In the genomic region with DNA sequence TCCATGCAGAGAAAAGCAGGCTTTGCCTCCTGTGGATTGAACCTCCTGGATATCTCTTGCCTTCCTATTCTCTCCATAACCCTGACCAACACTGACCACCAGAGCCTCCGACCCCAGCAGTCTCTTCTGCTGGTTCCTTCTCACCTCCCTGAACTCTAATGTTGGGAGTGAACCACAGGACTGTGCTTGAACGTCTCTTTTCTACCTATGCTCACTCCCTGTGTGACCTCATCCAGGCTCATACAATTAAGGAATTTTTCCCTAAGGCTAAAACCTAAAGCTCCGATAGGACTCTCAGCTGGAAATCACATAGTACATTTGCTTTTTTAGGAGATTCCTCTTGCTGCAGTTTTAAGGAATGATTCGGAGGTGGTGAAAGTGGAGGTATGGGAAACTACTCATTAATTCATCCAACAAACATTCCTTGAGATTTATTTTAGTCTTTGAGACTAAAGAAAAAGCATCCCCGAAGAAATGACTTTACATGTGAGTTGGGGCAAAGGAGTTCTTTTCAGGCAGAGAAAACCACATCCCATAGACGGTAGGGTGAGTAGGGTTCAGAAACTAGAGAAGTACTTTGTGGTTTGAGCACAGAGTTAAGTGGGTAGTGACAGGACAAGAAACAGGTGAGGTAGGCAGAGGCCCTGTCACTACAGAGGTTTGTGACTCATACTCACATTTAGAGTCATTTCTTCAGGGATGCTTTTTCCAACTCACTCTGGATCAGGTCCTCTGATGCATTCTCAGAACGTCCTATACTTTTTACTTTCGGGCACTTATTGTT, we compare ENCODE assay signal across 9 cellular contexts. TPM values are rescaled to one million over a fixed set of nuclear protein-coding genes. Genes with fewer than 3 reads are reported as not detected.
DNase-seq lines count a peak whose midpoint lies in the region; ATAC-seq, FAIRE-seq and TF ChIP-seq lines count a peak whose summit lies in the region.
"Had no signal": no experiment of that assay in that cellular context is flagged by ENCODE, and none has a peak within 500 bp of the region (broad histone marks: within the 10 kb centered on the region; RNA-seq: fewer than 3 reads in every experiment).

No MANE protein-coding gene starts in this region.

- H3K9me3 ChIP-seq in HepG2 (ENCODE audit: low read length) = no peaks in the 10 kb centered on the region

- CTCF ChIA-PET in HepG2 (lab: Yijun Ruan, JAX; ENCODE audit: low intra/inter-chr PET ratio, low total read pairs) = no interaction called here

- TF ChIP-seq EP300 in HepG2 (IDR thresholded peaks at IDR 0.05; ENCODE audit: low read depth in 2 of 2, low read length in 2 of 2) = no peak
- no peak for TF ChIP-seq EP300 in HepG2 (CRISPR knock-in tag; IDR thresholded peaks at IDR 0.05; ENCODE audit: borderline replicate concordance)

- no peak overlapping the region for H2AFZ ChIP-seq in HepG2 (ENCODE audit: low read length)

- H3K79me2 ChIP-seq in HepG2 (ENCODE audit: insufficient read depth, low read length) = no peaks in the 10 kb centered on the region

- no peaks in the 10 kb centered on the region for H3K4me1 ChIP-seq in HepG2 (ENCODE audit: insufficient read depth, low read length)

- H3K27me3 ChIP-seq in HepG2 (ENCODE audit: control insufficient read depth in 1 of 2, insufficient read depth in 2 of 2, low read length in 2 of 2) = no peaks in the 10 kb centered on the region

- ATAC-seq in GM18858 (IDR thresholded peaks at IDR 0.05; ENCODE audit: unreplicated experiment) (peak; percentile 100), GM21576 (IDR thresholded peaks at IDR 0.05; ENCODE audit: unreplicated experiment) (peak; percentile 96), HG03460 (IDR thresholded peaks at IDR 0.05; ENCODE audit: unreplicated experiment) (peak; percentile 97), HepG2 (no peak)

- H3K4me3 ChIP-seq in epithelial cell of esophagus (ENCODE audit: low read length) (no peak overlapping the region), HepG2 (replicated peaks in 1 of 3; ENCODE audit: insufficient read depth in 1 of 3, low read depth in 2 of 3, low read length in 3 of 3) (no peak overlapping the region)

- POLR2A ChIA-PET in HepG2 (lab: Yijun Ruan, JAX) = no interaction called here

- DNase-seq in epithelial cell of esophagus (ENCODE audit: low read depth) = peak; percentile 21
- DNase-seq in HepG2 (ENCODE audit: low spot score) = no peak
- no peak for DNase-seq in AG08395 (ENCODE audit: low spot score)
- DNase-seq in A172 (ENCODE audit: low spot score) = no peak
- DNase-seq in NOMO-1 (lab: John Stamatoyannopoulos, UW; ENCODE audit: unreplicated experiment in 2 of 2) = no peak

- H3K9ac ChIP-seq in HepG2 (ENCODE audit: insufficient read depth, low read depth, low read length) = no peak overlapping the region

- no peak overlapping the region for H3K4me2 ChIP-seq in HepG2 (ENCODE audit: low read depth, low read length)

- no peak overlapping the region for H3K27ac ChIP-seq in HepG2 (ENCODE audit: extremely low read length, insufficient read depth, low read length)

- H4K20me1 ChIP-seq in HepG2 (ENCODE audit: insufficient read depth, low read length) = no peaks in the 10 kb centered on the region

- TF ChIP-seq CTCF in epithelial cell of esophagus (IDR thresholded peaks at IDR 0.05; ENCODE audit: insufficient read depth, low read depth, low read length, missing control alignments) (no peak), HepG2 (CRISPR knock-in tag; IDR thresholded peaks at IDR 0.05) (no peak)

- intact Hi-C loops in HepG2 (cut with micrococcal nuclease; ENCODE audit: unreplicated experiment) = no loop called here

- BruUV-seq in HepG2 (replicated peaks; lab: Mats Ljungman, UMichigan) = no TSS peak

- in situ Hi-C loops in HepG2 (cut with HindIII; ENCODE audit: extremely low pct_ligation_motif_present, low pct_unique_long_range_greater_than_20kb) = no loop called here

- TF ChIP-seq POLR2A in HepG2 (IDR thresholded peaks at IDR 0.05; ENCODE audit: insufficient read depth in 1 of 2, low read depth in 2 of 2, low read length in 2 of 2) = no peak

- no peak for FAIRE-seq in HepG2 (lab: Jason Lieb, UNC)

- TF ChIP-seq RAD21 in HepG2 (CRISPR knock-in tag; IDR thresholded peaks at IDR 0.05) = no peak

- 4% methylated on average over 8 of the region's 8 CpGs for WGBS in HepG2 (ENCODE audit: low lambda C conversion rate)

- H3K36me3 ChIP-seq in HepG2 (replicated peaks in 1 of 2; ENCODE audit: control insufficient read depth in 1 of 2, insufficient read depth in 2 of 2, low read length in 2 of 2) = no peaks in the 10 kb centered on the region

TF ChIP-seq in HepG2, 621 proteins besides CTCF, POLR2A, EP300 and RAD21:
- TF ChIP-seq ZNF253 (CRISPR knock-in tag; IDR thresholded peaks at IDR 0.05; ENCODE audit: borderline replicate concordance) = no peak
- TF ChIP-seq, protein P1, sequence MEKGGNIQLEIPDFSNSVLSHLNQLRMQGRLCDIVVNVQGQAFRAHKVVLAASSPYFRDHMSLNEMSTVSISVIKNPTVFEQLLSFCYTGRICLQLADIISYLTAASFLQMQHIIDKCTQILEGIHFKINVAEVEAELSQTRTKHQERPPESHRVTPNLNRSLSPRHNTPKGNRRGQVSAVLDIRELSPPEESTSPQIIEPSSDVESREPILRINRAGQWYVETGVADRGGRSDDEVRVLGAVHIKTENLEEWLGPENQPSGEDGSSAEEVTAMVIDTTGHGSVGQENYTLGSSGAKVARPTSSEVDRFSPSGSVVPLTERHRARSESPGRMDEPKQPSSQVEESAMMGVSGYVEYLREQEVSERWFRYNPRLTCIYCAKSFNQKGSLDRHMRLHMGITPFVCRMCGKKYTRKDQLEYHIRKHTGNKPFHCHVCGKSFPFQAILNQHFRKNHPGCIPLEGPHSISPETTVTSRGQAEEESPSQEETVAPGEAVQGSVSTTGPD (CRISPR knock-in tag; IDR thresholded peaks at IDR 0.05) = no peak
- TF ChIP-seq ZFP37 (CRISPR knock-in tag; IDR thresholded peaks at IDR 0.05; ENCODE audit: borderline replicate concordance) = no peak
- no peak for TF ChIP-seq SCMH1 (CRISPR knock-in tag; IDR thresholded peaks at IDR 0.05; ENCODE audit: borderline replicate concordance)
- TF ChIP-seq KDM1A (CRISPR knock-in tag; IDR thresholded peaks at IDR 0.05) = no peak
- no peak for TF ChIP-seq ARHGAP35 (CRISPR knock-in tag; IDR thresholded peaks at IDR 0.05; ENCODE audit: borderline replicate concordance)
- TF ChIP-seq IRX3 (CRISPR knock-in tag; IDR thresholded peaks at IDR 0.05; ENCODE audit: borderline replicate concordance, low read depth) = no peak
- no peak for TF ChIP-seq RBM22 (optimal IDR thresholded peaks at IDR 0.05; ENCODE audit: low read length)

RNA-seq across cellular contexts. Expression of a gene that starts 30.8 kb away (rescaled TPM):
- not detected in 2 replicates for total RNA-seq in HepG2 (2016; rRNA removed; fragmentation: Illumina TruSeq; extraction: Trizol)
- not detected in 2 replicates for total RNA-seq in HepG2 (2016; cell fraction: cytosol; rRNA removed; fragmentation: Illumina TruSeq; extraction: Trizol; ENCODE audit: low read depth)
- total RNA-seq in HepG2 (2016; cell fraction: insoluble cytoplasmic fraction; rRNA removed; fragmentation: Illumina TruSeq; extraction: Trizol) = not detected in 2 replicates
- total RNA-seq in HepG2 (2016; cell fraction: membrane; rRNA removed; fragmentation: Illumina TruSeq; extraction: Trizol) = not detected in 2 replicates
- total RNA-seq in HepG2 (2016; cell fraction: nucleus; rRNA removed; fragmentation: Illumina TruSeq; extraction: Trizol) = not detected in 2 replicates
- polyA plus RNA-seq in HepG2 (2011; rRNA removed) = not detected in 2 replicates
- not detected in 2 replicates for polyA plus RNA-seq in HepG2 (2011; cell fraction: cytosol; rRNA removed)
- polyA plus RNA-seq in HepG2 (2011; cell fraction: nucleus; rRNA removed) = not detected in 2 replicates
- not detected in 2 replicates for polyA plus RNA-seq in HepG2 (2012)
- not detected in 2 replicates for polyA plus RNA-seq in HepG2 (2016; cell fraction: cytosol; fragmentation: Illumina TruSeq; extraction: Trizol; ENCODE audit: low read depth)
- not detected in 2 replicates for polyA plus RNA-seq in HepG2 (2016; cell fraction: insoluble cytoplasmic fraction; fragmentation: Illumina TruSeq; extraction: Trizol; ENCODE audit: low read depth)
- polyA plus RNA-seq in HepG2 (2016; cell fraction: membrane; fragmentation: Illumina TruSeq; extraction: Trizol; ENCODE audit: low read depth) = not detected in 2 replicates
- not detected in 2 replicates for polyA plus RNA-seq in HepG2 (2016; cell fraction: nucleus; fragmentation: Illumina TruSeq; extraction: Trizol; ENCODE audit: insufficient read depth, low read depth)
- polyA minus RNA-seq in HepG2 (2011; rRNA and poly(A)+ RNA removed; ENCODE audit: low replicate concordance) = not detected in 2 replicates
- not detected in 2 replicates for polyA minus RNA-seq in HepG2 (2011; cell fraction: cytosol; rRNA and poly(A)+ RNA removed)
- not detected in 2 replicates for polyA minus RNA-seq in HepG2 (2011; cell fraction: nucleus; rRNA and poly(A)+ RNA removed)
- 0.14 and 0.29 TPM in 2 replicates for total RNA-seq in A172 (2014; rRNA removed; shearing (Covaris generic))
- total RNA-seq: RPMI7951 had no signal
